In the genomic region with DNA sequence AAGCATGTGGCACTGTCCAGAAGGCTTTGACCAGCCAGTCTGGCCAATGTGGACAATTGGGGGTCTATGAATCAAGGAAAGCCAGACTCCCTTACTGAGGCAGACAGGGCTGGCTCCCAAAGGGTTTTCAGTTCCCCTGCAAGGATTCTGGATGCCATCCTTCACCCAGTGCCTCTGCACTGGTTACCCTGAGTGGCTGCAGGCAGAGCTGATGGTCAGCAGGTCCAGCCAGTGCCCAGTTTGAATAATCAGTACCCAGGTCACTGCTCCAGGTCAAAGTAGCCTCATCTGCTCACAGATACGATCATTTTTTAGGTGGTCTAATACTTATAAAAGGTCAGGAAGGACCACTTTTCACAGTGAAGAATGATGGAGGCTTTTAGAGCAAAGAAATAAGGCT, we compare ENCODE assay signal across 35 cellular contexts.
"Had no signal": no experiment of that assay in that cellular context is flagged by ENCODE, and none has a peak within 500 bp of the region (broad histone marks: within the 10 kb centered on the region; RNA-seq: fewer than 3 reads in every experiment).

No MANE protein-coding gene starts in this region.

- H3K9me3 Mint-ChIP-seq: activated B cell treated with CpG ODN at 0.5 μM for 24 hours; activated CD4-positive, alpha-beta memory T cell treated with anti-CD3 and anti-CD28 coated beads for 36 hours; activated CD4-positive, alpha-beta T cell treated with anti-CD3 and anti-CD28 coated beads, Interleukin-2, amount 10 ng/mL, durations not matched to agents 24 days and 14 days; activated CD8-positive, alpha-beta T cell treated with anti-CD3 and anti-CD28 coated beads for 36 hours; activated naive CD4-positive, alpha-beta T cell treated with anti-CD3 and anti-CD28 coated beads for 36 hours; activated naive CD4-positive, alpha-beta T cell treated with anti-CD3 and anti-CD28 coated beads, Interleukin-2, amount 50 U/mL, for 72 hours; activated naive CD8-positive, alpha-beta T cell treated with anti-CD3 and anti-CD28 coated beads for 36 hours; activated T-cell treated with anti-CD3 and anti-CD28 coated beads, Interleukin-2, amount 50 U/mL, for 4 hours; activated T-cell treated with anti-CD3 and anti-CD28 coated beads, Interleukin-2, amount 50 U/mL, for 72 hours; activated T-helper 1 cell treated with anti-CD3 and anti-CD28 coated beads, Interleukin-12 subunit alpha, Interleukin-12 subunit beta, Interleukin-2, Interleukin-4 antibody, amounts not matched to agents 30 ng/mL and 10 ng/mL and 1 ng/mL, durations not matched to agents 14 hours and 24 hours and 36 hours; activated T-helper 17 cell treated with anti-CD3 and anti-CD28 coated beads, Interleukin-2, amount 50 U/mL, for 72 hours; T-helper 1 cell treated with Interleukin-12 subunit alpha and Interleukin-12 subunit beta and Interleukin-4 antibody, amounts not matched to agents 30 μg/mL and 1 μg/mL, for 36 hours; T-helper 2 cell treated with Interferon-gamma antibody and Interleukin-4, amounts not matched to agents 5 μg/mL and 100 μg/mL, for 36 hours had no signal

- DNase-seq: activated B cell treated with CpG ODN at 0.5 μM for 24 hours; activated CD4-positive, alpha-beta memory T cell treated with anti-CD3 and anti-CD28 coated beads for 36 hours; activated CD4-positive, alpha-beta T cell treated with anti-CD3 and anti-CD28 coated beads for 4 hours; activated CD4-positive, alpha-beta T cell treated with anti-CD3 and anti-CD28 coated beads, Interleukin-2, amount 10 ng/mL, durations not matched to agents 24 days and 14 days; activated CD4-positive, alpha-beta T cell treated with anti-CD3 and anti-CD28 coated beads, Interleukin-2, amount 50 U/mL, for 1 hour; activated CD4-positive, alpha-beta T cell treated with anti-CD3 and anti-CD28 coated beads, Interleukin-2, amount 50 U/mL, for 4 hours; activated CD4-positive, CD25-positive, alpha-beta regulatory T cell treated with anti-CD3 and anti-CD28 coated beads, Interleukin-2, amount 50 U/mL, for 72 hours; activated CD8-positive, alpha-beta memory T cell treated with anti-CD3 and anti-CD28 coated beads, Interleukin-2, amount 50 U/mL, for 4 hours; activated CD8-positive, alpha-beta T cell treated with anti-CD3 and anti-CD28 coated beads for 36 hours; activated effector memory CD4-positive, alpha-beta T cell treated with anti-CD3 and anti-CD28 coated beads, Interleukin-2, amount 50 U/mL, for 16 hours; activated gamma-delta T cell treated with Interleukin-2 at 50 U/mL for 16 hours; activated naive CD4-positive, alpha-beta T cell; activated naive CD4-positive, alpha-beta T cell treated with anti-CD3 and anti-CD28 coated beads for 36 hours; activated naive CD4-positive, alpha-beta T cell treated with anti-CD3 and anti-CD28 coated beads, Interleukin-2, amount 50 U/mL, for 16 hours; activated naive CD8-positive, alpha-beta T cell treated with anti-CD3 and anti-CD28 coated beads for 36 hours; activated T-cell treated with anti-CD3 and anti-CD28 coated beads for 4 hours; activated T-cell treated with anti-CD3 and anti-CD28 coated beads, Interleukin-2, amount 50 U/mL, for 1 hour; activated T-cell treated with anti-CD3 and anti-CD28 coated beads, Interleukin-2, amount 50 U/mL, for 4 hours; activated T-cell treated with anti-CD3 and anti-CD28 coated beads, Interleukin-2, amount 50 U/mL, for 72 hours; adrenal gland; amniotic stem cell; aorta; body of pancreas; brain microvascular endothelial cell; central memory CD4-positive, alpha-beta T cell; T-helper 1 cell; T-helper 2 cell; T-helper 9 cell had no signal

- H3K4me1 ChIP-seq: adrenal gland, body of pancreas, breast epithelium had no signal

- H3K4me1 Mint-ChIP-seq: activated B cell treated with CpG ODN at 0.5 μM for 24 hours; activated naive CD8-positive, alpha-beta T cell treated with anti-CD3 and anti-CD28 coated beads for 36 hours; activated T-helper 17 cell treated with anti-CD3 and anti-CD28 coated beads, Interleukin-2, amount 50 U/mL, for 72 hours had no signal

- H3K36me3 ChIP-seq: adrenal gland, brain microvascular endothelial cell, breast epithelium had no signal

- H3K36me3 Mint-ChIP-seq: activated CD4-positive, alpha-beta memory T cell treated with anti-CD3 and anti-CD28 coated beads for 36 hours; activated naive CD4-positive, alpha-beta T cell treated with anti-CD3 and anti-CD28 coated beads, Interleukin-2, amount 50 U/mL, for 72 hours; activated naive CD8-positive, alpha-beta T cell treated with anti-CD3 and anti-CD28 coated beads for 36 hours had no signal

- H3K4me3 Mint-ChIP-seq: activated B cell treated with CpG ODN at 0.5 μM for 24 hours; activated CD4-positive, alpha-beta memory T cell treated with anti-CD3 and anti-CD28 coated beads for 36 hours; activated CD4-positive, alpha-beta T cell treated with anti-CD3 and anti-CD28 coated beads, Interleukin-2, amount 10 ng/mL, durations not matched to agents 24 days and 14 days; activated CD8-positive, alpha-beta T cell treated with anti-CD3 and anti-CD28 coated beads for 36 hours; activated naive CD4-positive, alpha-beta T cell treated with anti-CD3 and anti-CD28 coated beads for 36 hours; activated naive CD8-positive, alpha-beta T cell treated with anti-CD3 and anti-CD28 coated beads for 36 hours; activated T-cell treated with anti-CD3 and anti-CD28 coated beads, Interleukin-2, amount 50 U/mL, for 4 hours; activated T-cell treated with anti-CD3 and anti-CD28 coated beads, Interleukin-2, amount 50 U/mL, for 72 hours; activated T-helper 1 cell treated with anti-CD3 and anti-CD28 coated beads, Interleukin-12 subunit alpha, Interleukin-12 subunit beta, Interleukin-2, Interleukin-4 antibody, amounts not matched to agents 30 ng/mL and 10 ng/mL and 1 ng/mL, durations not matched to agents 14 hours and 24 hours and 36 hours; activated T-helper 17 cell treated with anti-CD3 and anti-CD28 coated beads, Interleukin-2, amount 50 U/mL, for 72 hours; T-helper 1 cell treated with Interleukin-12 subunit alpha and Interleukin-12 subunit beta and Interleukin-4 antibody, amounts not matched to agents 30 μg/mL and 1 μg/mL, for 36 hours; T-helper 2 cell treated with Interferon-gamma antibody and Interleukin-4, amounts not matched to agents 5 μg/mL and 100 μg/mL, for 36 hours had no signal

- H3K27ac Mint-ChIP-seq: activated B cell treated with CpG ODN at 0.5 μM for 24 hours; activated CD4-positive, alpha-beta memory T cell treated with anti-CD3 and anti-CD28 coated beads for 36 hours; activated CD4-positive, alpha-beta T cell treated with anti-CD3 and anti-CD28 coated beads, Interleukin-2, amount 10 ng/mL, durations not matched to agents 24 days and 14 days; activated CD8-positive, alpha-beta T cell treated with anti-CD3 and anti-CD28 coated beads for 36 hours; activated naive CD4-positive, alpha-beta T cell treated with anti-CD3 and anti-CD28 coated beads for 36 hours; activated naive CD4-positive, alpha-beta T cell treated with anti-CD3 and anti-CD28 coated beads, Interleukin-2, amount 50 U/mL, for 72 hours; activated naive CD8-positive, alpha-beta T cell treated with anti-CD3 and anti-CD28 coated beads for 36 hours; activated T-cell treated with anti-CD3 and anti-CD28 coated beads, Interleukin-2, amount 50 U/mL, for 72 hours; activated T-helper 1 cell treated with anti-CD3 and anti-CD28 coated beads, Interleukin-12 subunit alpha, Interleukin-12 subunit beta, Interleukin-2, Interleukin-4 antibody, amounts not matched to agents 30 ng/mL and 10 ng/mL and 1 ng/mL, durations not matched to agents 14 hours and 24 hours and 36 hours; activated T-helper 17 cell treated with anti-CD3 and anti-CD28 coated beads, Interleukin-2, amount 50 U/mL, for 72 hours; T-helper 1 cell treated with Interleukin-12 subunit alpha and Interleukin-12 subunit beta and Interleukin-4 antibody, amounts not matched to agents 30 μg/mL and 1 μg/mL, for 36 hours; T-helper 2 cell treated with Interferon-gamma antibody and Interleukin-4, amounts not matched to agents 5 μg/mL and 100 μg/mL, for 36 hours had no signal

- H3K27ac ChIP-seq: adrenal gland, body of pancreas, brain microvascular endothelial cell, breast epithelium, VCaP had no signal

- H3K27me3 ChIP-seq: body of pancreas, brain microvascular endothelial cell had no signal

- H3K4me3 ChIP-seq: adrenal gland, body of pancreas, breast epithelium had no signal

- H3K9me3 ChIP-seq: adrenal gland, body of pancreas, breast epithelium had no signal

- H3K27me3 Mint-ChIP-seq: activated CD4-positive, alpha-beta memory T cell treated with anti-CD3 and anti-CD28 coated beads for 36 hours; activated CD4-positive, alpha-beta T cell treated with anti-CD3 and anti-CD28 coated beads, Interleukin-2, amount 10 ng/mL, durations not matched to agents 24 days and 14 days; activated CD8-positive, alpha-beta T cell treated with anti-CD3 and anti-CD28 coated beads for 36 hours; activated naive CD8-positive, alpha-beta T cell treated with anti-CD3 and anti-CD28 coated beads for 36 hours; activated T-helper 17 cell treated with anti-CD3 and anti-CD28 coated beads, Interleukin-2, amount 50 U/mL, for 72 hours had no signal
